7 cellular contexts compared by ENCODE assay signal in genomic region chr16:70380205-70380918, GRCh38. TPM values are rescaled to one million over a fixed set of nuclear protein-coding genes. Genes with fewer than 3 reads are reported as not detected.
A peak's percentile ranks its signal among the peaks of the same experiment; 100 is the strongest.
DNase-seq lines count a peak whose midpoint lies in the region; ATAC-seq and TF ChIP-seq lines count a peak whose summit lies in the region.

No MANE protein-coding gene starts in this region.

- no peaks in the 10 kb centered on the region for H3K27me3 Mint-ChIP-seq in activated T-cell treated with anti-CD3 and anti-CD28 coated beads, Interleukin-2, amount 50 U/mL, for 4 hours (ENCODE audit: low read depth)
- H3K27me3 Mint-ChIP-seq in neural progenitor cell (ENCODE audit: insufficient read depth, low read depth): peaks cover 10% of the 10 kb centered on the region

- ATAC-seq in GM18511 (IDR thresholded peaks at IDR 0.05; ENCODE audit: unreplicated experiment) (peak; percentile 28), HG02981 (IDR thresholded peaks at IDR 0.05; ENCODE audit: unreplicated experiment) (peak; percentile 16)
- peak; percentile 64 to 66 for ATAC-seq in activated T-cell treated with anti-CD3 and anti-CD28 coated beads, Interleukin-2, amount 50 U/mL, for 4 hours

- peaks cover 4% of the 10 kb centered on the region for H3K4me1 ChIP-seq in NT2/D1 (ENCODE audit: insufficient read depth, insufficient read length)
- no peaks in the 10 kb centered on the region for H3K4me1 ChIP-seq in fibroblast of lung (ENCODE audit: control insufficient read depth, extremely low read depth, insufficient read depth, low read length)
- H3K4me1 ChIP-seq in neural progenitor cell: no peaks in the 10 kb centered on the region
- peaks cover 16 to 34% (median 25%) of the 10 kb centered on the region in 4 donors for H3K4me1 ChIP-seq in stomach

- H3K27me3 ChIP-seq in NT2/D1 (ENCODE audit: insufficient read depth, insufficient read length) (no peaks in the 10 kb centered on the region), fibroblast of lung (ENCODE audit: control insufficient read depth, insufficient read depth, low read length) (no peaks in the 10 kb centered on the region), neural progenitor cell (no peaks in the 10 kb centered on the region), stomach (no peaks in the 10 kb centered on the region)

- peak overlapping the region; percentile 96 for H3K4me3 Mint-ChIP-seq in activated T-cell treated with anti-CD3 and anti-CD28 coated beads, Interleukin-2, amount 50 U/mL, for 4 hours
- peak overlapping the region; percentile 98 for H3K4me3 Mint-ChIP-seq in neural progenitor cell

- H2AFZ ChIP-seq in fibroblast of lung (ENCODE audit: low read length): no peak overlapping the region
- no peak overlapping the region for H2AFZ ChIP-seq in neural progenitor cell (replicated peaks)

- H3K36me3 ChIP-seq in NT2/D1 (ENCODE audit: insufficient read depth, insufficient read length, low read length): peaks cover 54% of the 10 kb centered on the region
- no peaks in the 10 kb centered on the region for H3K36me3 ChIP-seq in fibroblast of lung (ENCODE audit: control insufficient read depth, insufficient read depth, low read length)
- no peaks in the 10 kb centered on the region for H3K36me3 ChIP-seq in neural progenitor cell
- peaks cover 0 to 38% (median 25%) of the 10 kb centered on the region in 4 donors for H3K36me3 ChIP-seq in stomach

- H3K9ac ChIP-seq in NT2/D1 (ENCODE audit: insufficient read length, low read depth): peak overlapping the region; percentile 100
- H3K9ac ChIP-seq in fibroblast of lung (ENCODE audit: insufficient read depth, low read length): peak overlapping the region; percentile 81
- H3K9ac ChIP-seq in neural progenitor cell: peak overlapping the region; percentile 73

- H4K20me1 ChIP-seq in fibroblast of lung (ENCODE audit: control insufficient read depth, extremely low read depth, insufficient read depth, low read length) (no peaks in the 10 kb centered on the region), neural progenitor cell (ENCODE audit: low read depth) (no peaks in the 10 kb centered on the region)

- no peak for TF ChIP-seq POLR2A in stomach (IDR thresholded peaks at IDR 0.05)

- intact Hi-C loops in stomach (cut with DNase I; ENCODE audit: low total_unique reads): loop anchor here (10.0 kb wide), 1 partner anchor 64 kb away; no protein-coding TSS in a partner anchor

- H3K4me2 ChIP-seq in fibroblast of lung (ENCODE audit: extremely low read depth, insufficient read depth, low read length) (peak overlapping the region; percentile 92), neural progenitor cell (peak overlapping the region; percentile 90)

- H3K27ac ChIP-seq in fibroblast of lung (ENCODE audit: insufficient read depth, low read length): peak overlapping the region; percentile 84
- peak overlapping the region; percentile 72 for H3K27ac ChIP-seq in neural progenitor cell
- peak overlapping the region; percentile 83 to 90 (median 84) for H3K27ac ChIP-seq in stomach

- DNase-seq in NT2/D1 (ENCODE audit: low read depth, low spot score): peak; percentile 81
- DNase-seq in activated T-cell treated with anti-CD3 and anti-CD28 coated beads, Interleukin-2, amount 50 U/mL, for 4 hours: peak; percentile 77
- peak; percentile 66 to 89 for DNase-seq in fibroblast of lung (ENCODE audit: low read depth in 2 of 2)
- peak; percentile 74 for DNase-seq in neural progenitor cell (ENCODE audit: low spot score)
- peak; percentile 57 for DNase-seq in stomach

- no peaks in the 10 kb centered on the region for H3K9me3 Mint-ChIP-seq in activated T-cell treated with anti-CD3 and anti-CD28 coated beads, Interleukin-2, amount 50 U/mL, for 4 hours
- no peaks in the 10 kb centered on the region for H3K9me3 Mint-ChIP-seq in neural progenitor cell

- no peak for TF ChIP-seq CTCF in fibroblast of lung (conservative IDR thresholded peaks at IDR 0.05 in 1 of 2, IDR thresholded peaks at IDR 0.05 in 1 of 2; ENCODE audit: low read depth in 1 of 2, low read length in 2 of 2)
- no peak for TF ChIP-seq CTCF in neural progenitor cell (IDR thresholded peaks at IDR 0.05)
- no peak for TF ChIP-seq CTCF in stomach (IDR thresholded peaks at IDR 0.05)

- H3K4me3 ChIP-seq in NT2/D1 (ENCODE audit: insufficient read length, low read depth): peak overlapping the region; percentile 98
- H3K4me3 ChIP-seq in fibroblast of lung (replicated peaks in 1 of 4; ENCODE audit: control extremely low read depth in 1 of 4, insufficient read depth in 1 of 4, low read depth in 3 of 4, low read length in 4 of 4): peak overlapping the region; percentile 77 to 96 (median 92)
- peak overlapping the region; percentile 81 for H3K4me3 ChIP-seq in neural progenitor cell
- peak overlapping the region; percentile 65 to 82 (median 75) for H3K4me3 ChIP-seq in stomach

- TF ChIP-seq EP300 in stomach (IDR thresholded peaks at IDR 0.05): no peak

- H3K79me2 ChIP-seq in fibroblast of lung (ENCODE audit: control insufficient read depth, insufficient read depth, low read length) (peaks cover 13% of the 10 kb centered on the region), neural progenitor cell (ENCODE audit: low read depth) (peaks cover 27% of the 10 kb centered on the region)

- peaks cover 12% of the 10 kb centered on the region for H3K36me3 Mint-ChIP-seq in activated T-cell treated with anti-CD3 and anti-CD28 coated beads, Interleukin-2, amount 50 U/mL, for 4 hours (ENCODE audit: insufficient read depth)
- peaks cover 13% of the 10 kb centered on the region for H3K36me3 Mint-ChIP-seq in neural progenitor cell

- H3K9me3 ChIP-seq in NT2/D1 (ENCODE audit: insufficient read depth, low read length): no peaks in the 10 kb centered on the region
- H3K9me3 ChIP-seq in fibroblast of lung (ENCODE audit: control insufficient read depth, insufficient read depth, low read depth, low read length): no peaks in the 10 kb centered on the region
- no peaks in the 10 kb centered on the region for H3K9me3 ChIP-seq in neural progenitor cell (ENCODE audit: low read depth)
- H3K9me3 ChIP-seq in stomach: no peaks in the 10 kb centered on the region

- 0 to 1% (median 1%) methylated on average over 20 to 31 of the region's 31 CpGs for whole genome bisulfite sequencing in stomach, 5 donors

- H3K27ac Mint-ChIP-seq in neural progenitor cell: peak overlapping the region; percentile 85

- peaks cover 59% of the 10 kb centered on the region for H3F3A ChIP-seq in neural progenitor cell (ENCODE audit: low read depth)

- peaks cover 19% of the 10 kb centered on the region for H3K4me1 Mint-ChIP-seq in activated T-cell treated with anti-CD3 and anti-CD28 coated beads, Interleukin-2, amount 50 U/mL, for 4 hours (ENCODE audit: low read depth)
- peaks cover 20% of the 10 kb centered on the region for H3K4me1 Mint-ChIP-seq in neural progenitor cell

RNA-seq across cellular contexts. Expression of gene DDX19A, which starts 33.7 kb away (rescaled TPM):
- total RNA-seq in activated T-cell treated with anti-CD3 and anti-CD28 coated beads, Interleukin-2, amount 50 U/mL, for 4 hours: 10 to 100 TPM; 77.5 to 86.6 (median 78.7) TPM
- total RNA-seq in fibroblast of lung (33.1 and 35.3 TPM in 2 replicates), neural progenitor cell (ENCODE audit: low replicate concordance) (45.1 and 55.4 TPM in 2 replicates), stomach (100 to 1,000 TPM in 1 of 5 donors, 10 to 100 TPM in 4; 14.8 to 130 (median 38.5) TPM)
- polyA plus RNA-seq in fibroblast of lung (48.3 and 48.6 TPM in 2 replicates), stomach (10 to 100 TPM; 16.1 to 21.1 (median 16.5) TPM)
- polyA plus RNA-seq in fibroblast of lung (2012): 32.7 and 34.9 TPM in 2 replicates
- 24.7 and 31.1 TPM in 2 replicates for polyA minus RNA-seq in fibroblast of lung (ENCODE audit: low replicate concordance)

RNA-seq across cellular contexts. Expression of gene ST3GAL2, which starts 58.5 kb away (rescaled TPM):
- 10 to 100 TPM; 15.0 to 18.1 (median 15.6) TPM for total RNA-seq in activated T-cell treated with anti-CD3 and anti-CD28 coated beads, Interleukin-2, amount 50 U/mL, for 4 hours
- total RNA-seq in fibroblast of lung: 9.5 and 17.8 TPM in 2 replicates
- polyA plus RNA-seq in fibroblast of lung: 13.1 and 13.5 TPM in 2 replicates
- 16.2 and 17.6 TPM in 2 replicates for polyA plus RNA-seq in fibroblast of lung (2012)
- polyA minus RNA-seq in fibroblast of lung (ENCODE audit: low replicate concordance): 59.6 and 59.9 TPM in 2 replicates
- 11.6 and 34.5 TPM in 2 replicates for total RNA-seq in neural progenitor cell (ENCODE audit: low replicate concordance)
- total RNA-seq in stomach: 10 to 100 TPM in 4 of 5 donors, 1 to 10 TPM in 1; 7.7 to 51.3 (median 17.4) TPM
- 1 to 10 TPM; 2.6 to 5.9 (median 3.2) TPM for polyA plus RNA-seq in stomach

Comparison
In these comparisons a context has a peak if more than half of its experiments do, and no peak if none do; other contexts are left out.
1. Peak in every context shown above with its lines: DNase-seq, ATAC-seq, H3K4me3 ChIP-seq and H3K27ac ChIP-seq.